ENCODE assay signal across 2 cellular contexts in genomic region chr6:170058878-170059485, GRCh38.
TF ChIP-seq lines count a peak whose summit lies in the region.

No MANE protein-coding gene starts in this region.

TF ChIP-seq in GM23338, 12 proteins besides CTCF, POLR2A, EP300 and RAD21:
- TF ChIP-seq JUNB (IDR thresholded peaks at IDR 0.05; ENCODE audit: unreplicated experiment) (no peak), EZH2 (IDR thresholded peaks at IDR 0.05; ENCODE audit: low read depth, unreplicated experiment) (no peak), STAT1 (IDR thresholded peaks at IDR 0.05; ENCODE audit: unreplicated experiment) (no peak), ZNF114 (CRISPR knock-in tag; IDR thresholded peaks at IDR 0.05) (no peak), ZNF462 (CRISPR knock-in tag; IDR thresholded peaks at IDR 0.05) (no peak), EZH2phosphoT487 (IDR thresholded peaks at IDR 0.05; ENCODE audit: unreplicated experiment) (no peak), ZNF331 (CRISPR knock-in tag; IDR thresholded peaks at IDR 0.05; ENCODE audit: low read depth) (no peak), POLR2AphosphoS5 (IDR thresholded peaks at IDR 0.05; ENCODE audit: low read depth) (no peak), NANOG (IDR thresholded peaks at IDR 0.05; ENCODE audit: borderline replicate concordance) (no peak)
- TF ChIP-seq, protein P1, sequence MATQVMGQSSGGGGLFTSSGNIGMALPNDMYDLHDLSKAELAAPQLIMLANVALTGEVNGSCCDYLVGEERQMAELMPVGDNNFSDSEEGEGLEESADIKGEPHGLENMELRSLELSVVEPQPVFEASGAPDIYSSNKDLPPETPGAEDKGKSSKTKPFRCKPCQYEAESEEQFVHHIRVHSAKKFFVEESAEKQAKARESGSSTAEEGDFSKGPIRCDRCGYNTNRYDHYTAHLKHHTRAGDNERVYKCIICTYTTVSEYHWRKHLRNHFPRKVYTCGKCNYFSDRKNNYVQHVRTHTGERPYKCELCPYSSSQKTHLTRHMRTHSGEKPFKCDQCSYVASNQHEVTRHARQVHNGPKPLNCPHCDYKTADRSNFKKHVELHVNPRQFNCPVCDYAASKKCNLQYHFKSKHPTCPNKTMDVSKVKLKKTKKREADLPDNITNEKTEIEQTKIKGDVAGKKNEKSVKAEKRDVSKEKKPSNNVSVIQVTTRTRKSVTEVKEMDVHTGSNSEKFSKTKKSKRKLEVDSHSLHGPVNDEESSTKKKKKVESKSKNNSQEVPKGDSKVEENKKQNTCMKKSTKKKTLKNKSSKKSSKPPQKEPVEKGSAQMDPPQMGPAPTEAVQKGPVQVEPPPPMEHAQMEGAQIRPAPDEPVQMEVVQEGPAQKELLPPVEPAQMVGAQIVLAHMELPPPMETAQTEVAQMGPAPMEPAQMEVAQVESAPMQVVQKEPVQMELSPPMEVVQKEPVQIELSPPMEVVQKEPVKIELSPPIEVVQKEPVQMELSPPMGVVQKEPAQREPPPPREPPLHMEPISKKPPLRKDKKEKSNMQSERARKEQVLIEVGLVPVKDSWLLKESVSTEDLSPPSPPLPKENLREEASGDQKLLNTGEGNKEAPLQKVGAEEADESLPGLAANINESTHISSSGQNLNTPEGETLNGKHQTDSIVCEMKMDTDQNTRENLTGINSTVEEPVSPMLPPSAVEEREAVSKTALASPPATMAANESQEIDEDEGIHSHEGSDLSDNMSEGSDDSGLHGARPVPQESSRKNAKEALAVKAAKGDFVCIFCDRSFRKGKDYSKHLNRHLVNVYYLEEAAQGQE (IDR thresholded peaks at IDR 0.05; ENCODE audit: unreplicated experiment) = no peak
- TF ChIP-seq, protein P2, sequence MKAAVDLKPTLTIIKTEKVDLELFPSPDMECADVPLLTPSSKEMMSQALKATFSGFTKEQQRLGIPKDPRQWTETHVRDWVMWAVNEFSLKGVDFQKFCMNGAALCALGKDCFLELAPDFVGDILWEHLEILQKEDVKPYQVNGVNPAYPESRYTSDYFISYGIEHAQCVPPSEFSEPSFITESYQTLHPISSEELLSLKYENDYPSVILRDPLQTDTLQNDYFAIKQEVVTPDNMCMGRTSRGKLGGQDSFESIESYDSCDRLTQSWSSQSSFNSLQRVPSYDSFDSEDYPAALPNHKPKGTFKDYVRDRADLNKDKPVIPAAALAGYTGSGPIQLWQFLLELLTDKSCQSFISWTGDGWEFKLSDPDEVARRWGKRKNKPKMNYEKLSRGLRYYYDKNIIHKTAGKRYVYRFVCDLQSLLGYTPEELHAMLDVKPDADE (IDR thresholded peaks at IDR 0.05) = no peak

TF ChIP-seq in H1, 55 proteins besides CTCF, POLR2A, EP300 and RAD21:
- TF ChIP-seq SIN3A (conservative IDR thresholded peaks at IDR 0.05 in 1 of 2, IDR thresholded peaks at IDR 0.05 in 1 of 2; ENCODE audit: low read depth in 1 of 2, low read length in 2 of 2) = no peak
- TF ChIP-seq TBP (IDR thresholded peaks at IDR 0.05; ENCODE audit: low read depth, low read length) = no peak
- TF ChIP-seq CEBPB (IDR thresholded peaks at IDR 0.05; ENCODE audit: low read depth, low read length) = no peak
- no peak for TF ChIP-seq TAF7 (optimal IDR thresholded peaks at IDR 0.05; ENCODE audit: borderline replicate concordance, low read depth, low read length)
- no peak for TF ChIP-seq KDM5A (IDR thresholded peaks at IDR 0.05; ENCODE audit: low read length)
- no peak for TF ChIP-seq RFX5 (IDR thresholded peaks at IDR 0.05; ENCODE audit: borderline replicate concordance, low read depth, low read length)
- TF ChIP-seq SP1 (IDR thresholded peaks at IDR 0.05; ENCODE audit: low read depth, low read length) = no peak
- TF ChIP-seq KDM4A (IDR thresholded peaks at IDR 0.05; ENCODE audit: low read depth, low read length, severe bottlenecking) = no peak
- TF ChIP-seq MAFK (IDR thresholded peaks at IDR 0.05; ENCODE audit: low read depth, low read length) = no peak
- TF ChIP-seq RNF2 (IDR thresholded peaks at IDR 0.05; ENCODE audit: borderline replicate concordance, low read depth, low read length, missing control alignments, poor library complexity, severe bottlenecking) = no peak
- no peak for TF ChIP-seq SP4 (IDR thresholded peaks at IDR 0.05; ENCODE audit: low read length)
- no peak for TF ChIP-seq SRF (IDR thresholded peaks at IDR 0.05; ENCODE audit: low read depth, low read length)
- no peak for TF ChIP-seq HDAC2 (IDR thresholded peaks at IDR 0.05; ENCODE audit: borderline replicate concordance in 1 of 2, low read depth in 2 of 2, low read length in 2 of 2)
- TF ChIP-seq JUN (IDR thresholded peaks at IDR 0.05; ENCODE audit: low read depth, low read length) = no peak
- TF ChIP-seq SIRT6 (IDR thresholded peaks at IDR 0.05; ENCODE audit: low read length) = no peak
- TF ChIP-seq TAF1 (IDR thresholded peaks at IDR 0.05; ENCODE audit: low read depth, low read length) = no peak
- TF ChIP-seq EGR1 (IDR thresholded peaks at IDR 0.05; ENCODE audit: borderline replicate concordance, low read depth, low read length) = no peak
- TF ChIP-seq HDAC6 (IDR thresholded peaks at IDR 0.05; ENCODE audit: low read depth, low read length) = no peak
- TF ChIP-seq GABPA (IDR thresholded peaks at IDR 0.05; ENCODE audit: borderline replicate concordance, insufficient read depth, low read length) = no peak
- TF ChIP-seq TEAD4 (IDR thresholded peaks at IDR 0.05; ENCODE audit: low read depth, low read length) = no peak
